Comparison of ENCODE assay signal across 8 cellular contexts in the genomic region with DNA sequence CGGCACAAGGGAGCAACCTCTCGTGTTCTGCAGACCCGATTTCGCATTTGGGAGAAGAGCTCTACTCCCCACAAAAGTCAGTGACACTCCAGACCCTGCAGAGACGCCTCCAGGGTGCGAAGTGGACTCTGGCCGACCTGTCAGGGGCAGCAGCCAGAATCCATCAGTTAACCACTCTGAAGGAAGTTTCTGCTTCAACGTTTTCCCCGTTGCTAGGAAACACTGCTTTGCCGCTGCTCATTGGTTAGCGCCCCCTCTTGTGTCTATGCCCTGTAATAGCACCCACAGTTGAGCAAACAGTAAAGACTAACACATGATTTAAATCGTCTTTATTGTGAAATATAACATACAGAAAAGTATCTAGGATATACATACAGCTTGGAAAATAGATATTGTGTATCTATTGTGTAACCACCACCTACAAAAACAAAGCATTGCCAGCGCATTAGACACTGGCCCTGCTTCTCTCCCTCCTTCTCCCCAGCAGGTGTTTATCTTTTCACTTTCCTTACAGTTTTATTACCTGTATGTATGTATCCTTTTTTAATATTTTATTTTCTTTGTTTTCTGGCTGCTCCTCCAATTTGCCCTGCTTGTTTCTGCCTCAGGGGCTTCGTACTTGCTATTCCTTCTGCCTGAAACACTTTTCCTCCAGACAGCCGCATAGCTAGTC. TPM values are rescaled to one million over a fixed set of nuclear protein-coding genes. Genes with fewer than 3 reads are reported as not detected.
A peak's percentile ranks its signal among the peaks of the same experiment; 100 is the strongest.
DNase-seq lines count a peak whose midpoint lies in the region; ATAC-seq and TF ChIP-seq lines count a peak whose summit lies in the region.

No MANE protein-coding gene starts in this region.

- no peak overlapping the region for H3K9ac ChIP-seq in IMR-90 (ENCODE audit: low read depth, low read length)

- H3K4me3 ChIP-seq in IMR-90 (ENCODE audit: insufficient read depth, low read depth, low read length) (peak overlapping the region; percentile 28), PC-9 (no peak overlapping the region), esophagus squamous epithelium (peak overlapping the region in 3 of 4 donors; percentile 5 to 58 (median 25))

- H4K91ac ChIP-seq in IMR-90 (ENCODE audit: insufficient read depth, low read depth, low read length): no peak overlapping the region

- no peaks in the 10 kb centered on the region for H3K79me1 ChIP-seq in IMR-90 (ENCODE audit: low read depth in 1 of 2, low read length in 2 of 2)

- no peak overlapping the region for H3K14ac ChIP-seq in IMR-90 (replicated peaks; ENCODE audit: low read depth, low read length)

- no peak overlapping the region for H3K27ac Mint-ChIP-seq in nephron progenitor cell

- no peaks in the 10 kb centered on the region for H3K36me3 ChIP-seq in IMR-90 (ENCODE audit: control insufficient read depth, insufficient read depth, low read length)
- no peaks in the 10 kb centered on the region for H3K36me3 ChIP-seq in PC-9 (ENCODE audit: low read depth)
- no peaks in the 10 kb centered on the region for H3K36me3 ChIP-seq in esophagus squamous epithelium

- POLR2A ChIA-PET in IMR-90 (lab: Charles Lee; ENCODE audit: unreplicated experiment): no interaction called here
- POLR2A ChIA-PET in PC-9 (lab: Charles Lee; ENCODE audit: unreplicated experiment): interaction anchor here (0.6 to 0.7 kb wide), 2 partner anchors 183 to 732 kb away, joined by 5 to 11 read pairs; no protein-coding TSS in a partner anchor

- in situ Hi-C loops in Caki2 (cut with HindIII; ENCODE audit: low pct_unique_long_range_greater_than_20kb, low sequenced_read_pairs): no loop called here
- in situ Hi-C loops in IMR-90 (cut with MboI; ENCODE audit: low sequenced_read_pairs): no loop called here

- H2BK5ac ChIP-seq in IMR-90 (ENCODE audit: low read depth, low read length, poor library complexity, severe bottlenecking): no peak overlapping the region

- H3K27ac ChIP-seq in IMR-90 (ENCODE audit: insufficient read depth, low read length): no peak overlapping the region
- H3K27ac ChIP-seq in PC-9: no peak overlapping the region
- no peak overlapping the region for H3K27ac ChIP-seq in esophagus squamous epithelium

- dilution Hi-C loops in IMR-90 (cut with HindIII; ENCODE audit: low sequenced_read_pairs, unreplicated experiment): no loop called here

- TF ChIP-seq POLR2A in IMR-90 (IDR thresholded peaks at IDR 0.05; ENCODE audit: low read depth, low read length): no peak
- TF ChIP-seq POLR2A in esophagus squamous epithelium (IDR thresholded peaks at IDR 0.05): no peak

- no peak overlapping the region for H2BK15ac ChIP-seq in IMR-90 (ENCODE audit: low read depth, low read length)

- peak; percentile 85 for ATAC-seq in GM21390 (IDR thresholded peaks at IDR 0.05; ENCODE audit: unreplicated experiment)
- peak; percentile 98 for ATAC-seq in IMR-90 (ENCODE audit: low read depth)

- BruUV-seq in IMR-90 (replicated peaks; lab: Mats Ljungman, UMichigan): no TSS peak
- no TSS peak for BruUV-seq in PC-9 (replicated peaks; lab: Mats Ljungman, UMichigan)

- H2BK120ac ChIP-seq in IMR-90 (ENCODE audit: low read depth, low read length): no peak overlapping the region

- H3K27me3 Mint-ChIP-seq in nephron progenitor cell (ENCODE audit: low read depth, poor library complexity): peaks cover 18% of the 10 kb centered on the region

- H3K23ac ChIP-seq in IMR-90 (ENCODE audit: low read depth, low read length): no peak overlapping the region

- CTCF ChIA-PET in IMR-90 (lab: Yijun Ruan, JAX) (interaction anchor here (0.6 to 1.4 kb wide), 6 partner anchors 9 to 212 kb away, joined by 3 to 4 read pairs (median 3); no protein-coding TSS in a partner anchor), PC-9 (lab: Charles Lee) (interaction anchor here (0.6 kb wide), 1 partner anchor 88 kb away, joined by 4 read pairs; no protein-coding TSS in a partner anchor)

- H3K4me3 Mint-ChIP-seq in nephron progenitor cell: no peak overlapping the region

- H2AFZ ChIP-seq in IMR-90 (replicated peaks; ENCODE audit: low read length, poor library complexity) (peak overlapping the region; percentile 90), PC-9 (no peak overlapping the region)

- no peak overlapping the region for H3K56ac ChIP-seq in IMR-90 (ENCODE audit: extremely low read depth, insufficient read depth, low read length)

- DNase-seq in Caki2 (ENCODE audit: low read depth): peak; percentile 63
- DNase-seq in IMR-90: peak; percentile 82
- DNase-seq in PC-9: peak; percentile 69 to 80
- DNase-seq in activated T-cell treated with anti-CD3 and anti-CD28 coated beads for 48 hours (ENCODE audit: low read depth): peak; percentile 56
- DNase-seq in esophagus squamous epithelium (lab: John Stamatoyannopoulos, UW): no peak
- peak; percentile 74 for DNase-seq in nephron progenitor cell
- DNase-seq in stimulated activated naive CD4-positive, alpha-beta T cell treated with Interleukin-2 at 50 U/mL for 16 hours (lab: John Stamatoyannopoulos, UW): peak; percentile 57

- H3K9me3 Mint-ChIP-seq in nephron progenitor cell: no peaks in the 10 kb centered on the region

- H3K36me3 Mint-ChIP-seq in nephron progenitor cell (ENCODE audit: low read depth): no peaks in the 10 kb centered on the region

- H3K9me1 ChIP-seq in IMR-90 (ENCODE audit: insufficient read depth, low read length): no peaks in the 10 kb centered on the region

- H4K20me1 ChIP-seq in IMR-90 (ENCODE audit: insufficient read depth, low read length): no peaks in the 10 kb centered on the region
- H4K20me1 ChIP-seq in PC-9 (ENCODE audit: insufficient read depth): no peaks in the 10 kb centered on the region

- no peaks in the 10 kb centered on the region for H3F3A ChIP-seq in PC-9 (ENCODE audit: insufficient read depth, low read depth)

- no peak overlapping the region for H3K18ac ChIP-seq in IMR-90 (ENCODE audit: low read depth, low read length)

- H4K5ac ChIP-seq in IMR-90 (ENCODE audit: low read depth, low read length): no peak overlapping the region

- WGBS in IMR-90 (ENCODE audit: extremely low coverage in 2 of 2, insufficient read length in 1 of 2), 2 experiments: 18% methylated on average over 5 of the region's 15 CpGs; no CpG with 5 or more reads in 1 of the 2 experiments
- 13 to 14% methylated on average over 11 to 13 of the region's 15 CpGs for WGBS in esophagus squamous epithelium, 2 donors

- H2BK20ac ChIP-seq in IMR-90 (ENCODE audit: low read depth, low read length): no peak overlapping the region

- intact Hi-C loops in IMR-90 (cut with micrococcal nuclease) (loop anchor here (1.0 kb wide), 1 partner anchor 212 kb away; no protein-coding TSS in a partner anchor), PC-9 (cut with micrococcal nuclease; ENCODE audit: unreplicated experiment) (loop anchor here (2.0 kb wide), 1 partner anchor 39 kb away; a partner anchor contains a TSS), esophagus squamous epithelium (cut with DNase I) (no loop called here)

- TF ChIP-seq CTCF in IMR-90 (conservative IDR thresholded peaks at IDR 0.05; ENCODE audit: low read depth, low read length): peak; percentile 96
- peak; percentile 94 for TF ChIP-seq CTCF in PC-9 (conservative IDR thresholded peaks at IDR 0.05)
- TF ChIP-seq CTCF in esophagus squamous epithelium (IDR thresholded peaks at IDR 0.05): peak; percentile 66 to 94 (median 86)
- peak; percentile 93 for TF ChIP-seq CTCF in nephron progenitor cell (IDR thresholded peaks at IDR 0.05)

- peak; percentile 84 for TF ChIP-seq RAD21 in IMR-90 (IDR thresholded peaks at IDR 0.05; ENCODE audit: low read length)

- H3K4me1 ChIP-seq in IMR-90 (ENCODE audit: control insufficient read depth, insufficient read depth, low read length): no peaks in the 10 kb centered on the region
- H3K4me1 ChIP-seq in PC-9 (replicated peaks; ENCODE audit: insufficient read depth): peaks cover 3% of the 10 kb centered on the region; the same call in 1 of the 2 replicates
- peaks cover 0 to 13% (median 10%) of the 10 kb centered on the region in 3 donors for H3K4me1 ChIP-seq in esophagus squamous epithelium

- no peaks in the 10 kb centered on the region for H3K9me2 ChIP-seq in PC-9 (ENCODE audit: insufficient read depth)

- H3K79me2 ChIP-seq in PC-9 (ENCODE audit: low read depth): no peaks in the 10 kb centered on the region

- H2AK9ac ChIP-seq in IMR-90 (replicated peaks; ENCODE audit: low read depth, low read length, poor library complexity): no peak overlapping the region

- no peak overlapping the region for H3K4ac ChIP-seq in IMR-90 (ENCODE audit: low read depth, low read length)

- peaks cover 10% of the 10 kb centered on the region for H3K4me1 Mint-ChIP-seq in nephron progenitor cell

- H2AK5ac ChIP-seq in IMR-90 (ENCODE audit: low read depth, low read length): no peak overlapping the region

- no peak overlapping the region for H4K8ac ChIP-seq in IMR-90 (ENCODE audit: low read depth in 2 of 2, low read length in 2 of 2)

- H3K27me3 ChIP-seq in IMR-90 (ENCODE audit: control insufficient read depth, insufficient read depth, low read length) (no peaks in the 10 kb centered on the region), PC-9 (ENCODE audit: insufficient read depth, low read depth) (no peaks in the 10 kb centered on the region), esophagus squamous epithelium (no peaks in the 10 kb centered on the region)

- peak overlapping the region; percentile 88 for H3K4me2 ChIP-seq in IMR-90 (ENCODE audit: low read depth, low read length)
- H3K4me2 ChIP-seq in PC-9: peak overlapping the region; percentile 6; the same call in 1 of the 2 replicates

- H3K9me3 ChIP-seq in IMR-90 (ENCODE audit: control insufficient read depth, insufficient read depth, low read length) (peaks cover 9% of the 10 kb centered on the region; the same call in 1 of the 2 replicates), PC-9 (ENCODE audit: insufficient read depth, low read depth) (no peaks in the 10 kb centered on the region; the same call in 1 of the 2 replicates), esophagus squamous epithelium (no peaks in the 10 kb centered on the region)

TF ChIP-seq in IMR-90, 13 proteins besides CTCF, POLR2A, EP300 and RAD21 (continues in another document):
- TF ChIP-seq MAZ (IDR thresholded peaks at IDR 0.05; ENCODE audit: borderline replicate concordance, low read depth, low read length): no peak

RNA-seq across cellular contexts. Expression of a gene that starts 38.9 kb away (rescaled TPM):
- total RNA-seq in Caki2 (2014; rRNA removed; shearing (Covaris generic); ENCODE audit: low replicate concordance): not detected in 2 replicates
- total RNA-seq in IMR-90 (2012; rRNA removed): not detected in 2 replicates
- polyA plus RNA-seq in IMR-90 (2012; rRNA removed): 0.27 and 0.29 TPM in 2 replicates
- 0.14 and 0.24 TPM in 2 replicates for polyA plus RNA-seq in IMR-90 (2012; cell fraction: cytosol; rRNA removed)
- polyA plus RNA-seq in IMR-90 (2012; cell fraction: nucleus; rRNA removed; ENCODE audit: low replicate concordance): 0.13 and 0.24 TPM in 2 replicates
- total RNA-seq in PC-9 (2021): 30.5 and 33.9 TPM in 2 replicates
- total RNA-seq in esophagus squamous epithelium: 10 to 100 TPM; 43.9 to 79.1 (median 53.4) TPM

RNA-seq across cellular contexts. Expression of a gene that starts 56.2 kb away (rescaled TPM):
- total RNA-seq in Caki2 (2014; rRNA removed; shearing (Covaris generic); ENCODE audit: low replicate concordance): 59.0 and 67.3 TPM in 2 replicates
- total RNA-seq in IMR-90 (2012; rRNA removed) (128 and 151 TPM in 2 replicates), PC-9 (2021) (65.3 and 72.4 TPM in 2 replicates), esophagus squamous epithelium (100 to 1,000 TPM in 1 of 4 donors, 10 to 100 TPM in 3; 73.2 to 107 (median 84.2) TPM)
- 101 and 115 TPM in 2 replicates for polyA plus RNA-seq in IMR-90 (2012; rRNA removed)
- 38.5 and 44.5 TPM in 2 replicates for polyA plus RNA-seq in IMR-90 (2012; cell fraction: cytosol; rRNA removed)
- polyA plus RNA-seq in IMR-90 (2012; cell fraction: nucleus; rRNA removed; ENCODE audit: low replicate concordance): 102 and 261 TPM in 2 replicates

Comparison
In these comparisons a context has a peak if more than half of its experiments do, and no peak if none do; other contexts are left out.
1. RNA of a gene that starts 38.9 kb away (total RNA-seq): 43.9 to 79.1 TPM in esophagus squamous epithelium and 30.5 to 33.9 TPM in PC-9; not detected in Caki2 and not detected in IMR-90; every median in the first group is over 10 times any median in the second.
2. Peak in every context shown above with its lines, with median percentiles within 50 percentile points of each other: CTCF ChIP-seq.